ENCODE assay signal across 9 cellular contexts in the genomic region with DNA sequence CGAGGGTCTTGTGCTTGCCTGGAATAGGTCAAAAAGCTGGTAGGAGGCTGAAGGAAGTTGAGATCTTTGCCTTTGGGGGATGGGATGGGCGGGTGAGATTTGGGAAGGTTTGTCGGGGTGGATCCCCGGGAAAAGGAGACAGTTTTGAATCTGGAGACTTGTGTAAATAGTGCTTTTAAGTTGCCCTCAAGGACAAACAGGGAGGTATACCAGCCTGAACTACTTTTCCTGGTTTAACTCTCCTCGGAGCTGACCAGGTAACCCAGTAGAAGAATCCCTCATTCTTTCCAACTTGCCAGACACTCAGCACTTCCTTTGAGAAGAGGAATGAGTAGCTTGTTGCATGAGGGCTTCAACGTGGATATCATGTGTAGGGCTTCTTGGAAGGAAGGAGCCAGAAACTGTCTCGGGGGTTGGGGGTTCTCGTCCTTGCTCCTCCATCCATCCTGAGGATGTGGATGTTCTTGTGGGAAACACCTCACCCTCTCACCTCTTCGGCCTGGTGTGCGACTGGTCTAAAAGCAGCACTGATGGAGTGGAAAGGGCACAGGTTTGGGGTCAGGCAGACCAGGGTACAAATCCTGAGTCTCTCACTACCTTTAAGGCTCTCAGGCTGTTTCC. TPM values are rescaled to one million over a fixed set of nuclear protein-coding genes. Genes with fewer than 3 reads are reported as not detected.
DNase-seq lines count a peak whose midpoint lies in the region; ATAC-seq lines count a peak whose summit lies in the region.
"Had no signal": no experiment of that assay in that cellular context is flagged by ENCODE, and none has a peak within 500 bp of the region (broad histone marks: within the 10 kb centered on the region; RNA-seq: fewer than 3 reads in every experiment).

No MANE protein-coding gene starts in this region.

- no peak for ATAC-seq in activated T-helper 17 cell treated with anti-CD3 and anti-CD28 coated beads, Interleukin-2, amount 50 U/mL, for 72 hours (replicated peaks)
- ATAC-seq in stimulated activated memory B cell treated with anti-CD40 and anti-IgM and Interleukin-4, amounts not matched to agents 10 μg/mL and 1 μg/mL and 100 μg/mL, for 72 hours: no peak
- no peak for ATAC-seq in HG03460 (IDR thresholded peaks at IDR 0.05; ENCODE audit: unreplicated experiment)

- H3K27me3 Mint-ChIP-seq in T-helper 1 cell treated with Interleukin-12 subunit alpha and Interleukin-12 subunit beta and Interleukin-4 antibody, amounts not matched to agents 30 μg/mL and 1 μg/mL, for 36 hours (ENCODE audit: low read depth): peaks cover 59% of the 10 kb centered on the region
- H3K27me3 Mint-ChIP-seq in activated T-helper 17 cell treated with anti-CD3 and anti-CD28 coated beads, Interleukin-2, amount 50 U/mL, for 72 hours: peaks cover 53% of the 10 kb centered on the region
- H3K27me3 Mint-ChIP-seq in stimulated activated memory B cell treated with anti-CD40 and anti-IgM and Interleukin-4, amounts not matched to agents 10 μg/mL and 1 μg/mL and 100 μg/mL, for 72 hours: peaks cover 85% of the 10 kb centered on the region

- H3K4me3 Mint-ChIP-seq in T-helper 1 cell treated with Interleukin-12 subunit alpha and Interleukin-12 subunit beta and Interleukin-4 antibody, amounts not matched to agents 30 μg/mL and 1 μg/mL, for 36 hours: peak overlapping the region; percentile 71
- H3K4me3 Mint-ChIP-seq in activated T-helper 17 cell treated with anti-CD3 and anti-CD28 coated beads, Interleukin-2, amount 50 U/mL, for 72 hours: peak overlapping the region; percentile 52
- peak overlapping the region; percentile 40 for H3K4me3 Mint-ChIP-seq in stimulated activated memory B cell treated with anti-CD40 and anti-IgM and Interleukin-4, amounts not matched to agents 10 μg/mL and 1 μg/mL and 100 μg/mL, for 72 hours

- no peak overlapping the region for H3K27ac Mint-ChIP-seq in T-helper 1 cell treated with Interleukin-12 subunit alpha and Interleukin-12 subunit beta and Interleukin-4 antibody, amounts not matched to agents 30 μg/mL and 1 μg/mL, for 36 hours
- no peak overlapping the region for H3K27ac Mint-ChIP-seq in activated T-helper 17 cell treated with anti-CD3 and anti-CD28 coated beads, Interleukin-2, amount 50 U/mL, for 72 hours
- no peak overlapping the region for H3K27ac Mint-ChIP-seq in stimulated activated memory B cell treated with anti-CD40 and anti-IgM and Interleukin-4, amounts not matched to agents 10 μg/mL and 1 μg/mL and 100 μg/mL, for 72 hours

- peak overlapping the region; percentile 77 for H3K4me3 ChIP-seq in iPS-15b (ENCODE audit: low read depth, low read length)

- H3K36me3 ChIP-seq in iPS-15b (ENCODE audit: control insufficient read depth, insufficient read depth, low read length): no peaks in the 10 kb centered on the region

- peak overlapping the region; percentile 38 for H3K9ac ChIP-seq in iPS-15b (ENCODE audit: low read depth, low read length)

- H3K36me3 Mint-ChIP-seq in T-helper 1 cell treated with Interleukin-12 subunit alpha and Interleukin-12 subunit beta and Interleukin-4 antibody, amounts not matched to agents 30 μg/mL and 1 μg/mL, for 36 hours (ENCODE audit: low read depth): peaks cover 3% of the 10 kb centered on the region
- H3K36me3 Mint-ChIP-seq in activated T-helper 17 cell treated with anti-CD3 and anti-CD28 coated beads, Interleukin-2, amount 50 U/mL, for 72 hours (ENCODE audit: low read depth): no peaks in the 10 kb centered on the region
- H3K36me3 Mint-ChIP-seq in stimulated activated memory B cell treated with anti-CD40 and anti-IgM and Interleukin-4, amounts not matched to agents 10 μg/mL and 1 μg/mL and 100 μg/mL, for 72 hours: no peaks in the 10 kb centered on the region

- H3K27me3 ChIP-seq in iPS-15b (ENCODE audit: control insufficient read depth, insufficient read depth, low read length): peaks cover 7% of the 10 kb centered on the region

- peaks cover 23% of the 10 kb centered on the region for H3K4me1 ChIP-seq in iPS-15b (ENCODE audit: control insufficient read depth, insufficient read depth, low read length)

- peaks cover 14% of the 10 kb centered on the region for H3K4me1 Mint-ChIP-seq in T-helper 1 cell treated with Interleukin-12 subunit alpha and Interleukin-12 subunit beta and Interleukin-4 antibody, amounts not matched to agents 30 μg/mL and 1 μg/mL, for 36 hours (ENCODE audit: low read depth)
- peaks cover 8% of the 10 kb centered on the region for H3K4me1 Mint-ChIP-seq in activated T-helper 17 cell treated with anti-CD3 and anti-CD28 coated beads, Interleukin-2, amount 50 U/mL, for 72 hours
- peaks cover 18% of the 10 kb centered on the region for H3K4me1 Mint-ChIP-seq in stimulated activated memory B cell treated with anti-CD40 and anti-IgM and Interleukin-4, amounts not matched to agents 10 μg/mL and 1 μg/mL and 100 μg/mL, for 72 hours

- no peaks in the 10 kb centered on the region for H3K9me3 Mint-ChIP-seq in T-helper 1 cell treated with Interleukin-12 subunit alpha and Interleukin-12 subunit beta and Interleukin-4 antibody, amounts not matched to agents 30 μg/mL and 1 μg/mL, for 36 hours
- no peaks in the 10 kb centered on the region for H3K9me3 Mint-ChIP-seq in activated T-helper 17 cell treated with anti-CD3 and anti-CD28 coated beads, Interleukin-2, amount 50 U/mL, for 72 hours
- H3K9me3 Mint-ChIP-seq in stimulated activated memory B cell treated with anti-CD40 and anti-IgM and Interleukin-4, amounts not matched to agents 10 μg/mL and 1 μg/mL and 100 μg/mL, for 72 hours: no peaks in the 10 kb centered on the region

- DNase-seq in T-helper 1 cell: no peak
- no peak for DNase-seq in activated effector memory CD4-positive, alpha-beta T cell treated with Interleukin-2 at 50 U/mL for 16 hours
- no peak for DNase-seq in activated gamma-delta T cell treated with Interleukin-2 at 50 U/mL for 16 hours
- DNase-seq: MV-4-11 had no signal

- H3K9me3 ChIP-seq in iPS-15b (ENCODE audit: control insufficient read depth, insufficient read depth, low read length): no peaks in the 10 kb centered on the region

RNA-seq across cellular contexts. Expression of gene TEAD4, which starts 1.9 kb away (rescaled TPM):
- 1 to 10 TPM; 3.1 to 3.7 TPM for total RNA-seq in activated T-helper 17 cell treated with anti-CD3 and anti-CD28 coated beads, Interleukin-2, amount 50 U/mL, for 72 hours
